In genomic region chr16:65816556-65816955, GRCh38 we compare ENCODE assay signal across 20 cellular contexts.
"Had no signal": no experiment of that assay in that cellular context is flagged by ENCODE, and none has a peak within 500 bp of the region (broad histone marks: within the 10 kb centered on the region; RNA-seq: fewer than 3 reads in every experiment).

No MANE protein-coding gene starts in this region.

- H3K9me3 ChIP-seq: left ventricle myocardium inferior, lower lobe of right lung, psoas muscle, right lobe of liver, testis, tibial nerve had no signal

- DNase-seq: effector CD4-positive, alpha-beta T cell; endodermal cell; erythroblast; foreskin fibroblast; glutamatergic neuron; kidney; left cardiac atrium; left ventricle myocardium inferior; lower lobe of right lung; midbrain; psoas muscle; retina; right lobe of liver; stimulated activated CD4-positive, alpha-beta T cell treated with anti-CD3 and anti-CD28 coated beads, Interleukin-4, amount 100 ng/mL, for 1 hour; stimulated activated CD8-positive, alpha-beta memory T cell treated with anti-CD3 and anti-CD28 coated beads, Interleukin-4, amount 100 ng/mL, for 48 hours; testis had no signal

- ATAC-seq: gastroesophageal sphincter; left cardiac atrium; lower lobe of right lung; psoas muscle; right lobe of liver; stimulated activated effector memory CD8-positive, alpha-beta T cell treated with anti-CD3 and anti-CD28 coated beads, Interleukin-12 subunit alpha, Interleukin-12 subunit beta, amount 100 ng/mL, for 72 hours had no signal

- H3K4me1 ChIP-seq: gastroesophageal sphincter, left ventricle myocardium inferior, lower lobe of right lung, psoas muscle, right lobe of liver, testis, tibial nerve had no signal

- H3K36me3 ChIP-seq: gastroesophageal sphincter, left ventricle myocardium inferior, lower lobe of right lung, right lobe of liver, tibial nerve had no signal

- H3K27me3 ChIP-seq: gastroesophageal sphincter, right lobe of liver, testis, tibial nerve had no signal

- H3K27ac ChIP-seq: coronary artery, gastroesophageal sphincter, left ventricle myocardium inferior, lower lobe of right lung, psoas muscle, right lobe of liver, testis, tibial nerve had no signal

- H3K4me3 ChIP-seq: coronary artery, gastroesophageal sphincter, left ventricle myocardium inferior, lower lobe of right lung, psoas muscle, right lobe of liver, testis, tibial nerve had no signal
